In the genomic region with DNA sequence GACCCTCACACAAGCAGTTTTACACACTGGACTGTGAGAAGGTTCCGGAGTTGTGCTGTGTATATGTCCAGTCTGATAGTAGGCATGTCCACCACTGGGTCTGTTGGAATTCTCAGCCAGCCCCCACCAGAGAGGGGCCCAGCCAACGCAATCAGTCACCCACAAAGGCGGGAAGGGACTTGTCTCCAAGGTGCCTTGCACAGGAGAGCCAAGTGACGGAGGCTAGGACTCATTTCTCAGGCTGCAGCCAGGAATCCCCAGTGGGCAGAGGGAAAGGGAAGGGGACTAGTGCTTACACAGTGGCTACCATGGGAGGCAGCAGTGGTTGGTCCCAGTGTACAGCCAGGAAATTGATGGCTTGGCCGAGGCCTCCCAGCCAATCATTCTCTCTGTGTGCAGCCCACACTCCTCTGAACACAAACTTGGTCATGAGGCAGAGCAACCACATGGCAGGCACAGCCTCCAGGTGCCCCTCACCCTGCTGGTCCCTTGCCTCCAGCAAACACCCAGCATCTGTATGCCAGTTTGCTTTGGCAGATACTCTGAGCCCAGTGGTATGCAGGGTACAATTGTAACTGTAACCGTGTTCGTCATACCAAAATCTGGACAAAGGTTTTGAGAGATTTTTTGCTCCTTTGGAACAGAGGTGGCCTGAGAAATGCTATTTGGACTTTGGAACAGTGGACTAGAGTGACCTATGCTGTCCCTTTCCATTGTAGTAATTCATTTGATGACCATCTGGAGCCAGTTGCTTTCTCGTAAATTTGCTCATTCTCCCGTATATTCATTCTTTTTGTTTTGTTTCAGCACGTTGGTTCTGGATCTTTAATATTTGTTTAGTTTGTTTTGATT, we compare ENCODE assay signal across 9 cellular contexts.
DNase-seq lines count a peak whose midpoint lies in the region; ATAC-seq and TF ChIP-seq lines count a peak whose summit lies in the region.
"Had no signal": no experiment of that assay in that cellular context is flagged by ENCODE, and none has a peak within 500 bp of the region (broad histone marks: within the 10 kb centered on the region; RNA-seq: fewer than 3 reads in every experiment).

No MANE protein-coding gene starts in this region.

- no peaks in the 10 kb centered on the region for H3K27me3 Mint-ChIP-seq in natural killer cell treated with Interleukin-12 subunit alpha and Interleukin-12 subunit beta and Interleukin-15 and Interleukin-18, amount 100 ng/mL, for 72 hours

- H3K27ac ChIP-seq in BLaER1: peak overlapping the region; percentile 43
- H3K27ac ChIP-seq in colonic mucosa: peak overlapping the region; percentile 31

- no peaks in the 10 kb centered on the region for H3K9me2 ChIP-seq in Loucy (replicated peaks; ENCODE audit: low read depth, low read length)

- H3K79me2 ChIP-seq in Loucy (ENCODE audit: insufficient read depth, low read length): peaks cover 70% of the 10 kb centered on the region

- no peak overlapping the region for H3K4me3 Mint-ChIP-seq in natural killer cell treated with Interleukin-12 subunit alpha and Interleukin-12 subunit beta and Interleukin-15 and Interleukin-18, amount 100 ng/mL, for 72 hours

- H3K4me3 ChIP-seq in BLaER1 (no peak overlapping the region), Loucy (ENCODE audit: low read length, poor library complexity, severe bottlenecking) (peak overlapping the region; percentile 40), colonic mucosa (no peak overlapping the region)

- peak overlapping the region; percentile 10 to 56 for H3K27ac Mint-ChIP-seq in natural killer cell treated with Interleukin-12 subunit alpha and Interleukin-12 subunit beta and Interleukin-15 and Interleukin-18, amount 100 ng/mL, for 72 hours

- H3K9ac ChIP-seq in BLaER1 (no peak overlapping the region), Loucy (ENCODE audit: low read depth, low read length, poor library complexity, severe bottlenecking) (peak overlapping the region; percentile 9), colonic mucosa (ENCODE audit: low read depth in 2 of 2, low read length in 2 of 2) (peak overlapping the region in 1 of 2 donors; percentile 1)

- H2AFZ ChIP-seq in Loucy (ENCODE audit: low read length): no peak overlapping the region

- ATAC-seq in natural killer cell treated with Interleukin-12 subunit alpha and Interleukin-12 subunit beta and Interleukin-15 and Interleukin-18, amount 100 ng/mL, for 72 hours: no peak
- ATAC-seq in HG02763 (IDR thresholded peaks at IDR 0.05; ENCODE audit: unreplicated experiment): no peak
- no peak for ATAC-seq in GM21447 (IDR thresholded peaks at IDR 0.05; ENCODE audit: unreplicated experiment)

- H3K36me3 ChIP-seq in BLaER1: peaks cover 41% of the 10 kb centered on the region
- H3K36me3 ChIP-seq in Loucy (ENCODE audit: insufficient read depth, low read length): no peaks in the 10 kb centered on the region
- no peaks in the 10 kb centered on the region for H3K36me3 ChIP-seq in colonic mucosa

- H3K4me2 ChIP-seq in BLaER1 (peak overlapping the region; percentile 76), Loucy (ENCODE audit: low read depth, low read length, poor library complexity, severe bottlenecking) (peak overlapping the region; percentile 54)

- TF ChIP-seq CTCF in Loucy (conservative IDR thresholded peaks at IDR 0.05; ENCODE audit: low read length) (no peak), colonic mucosa (IDR thresholded peaks at IDR 0.05) (no peak)

- intact Hi-C loops in colonic mucosa (cut with DNase I): no loop called here

- H3K4me1 Mint-ChIP-seq in natural killer cell treated with Interleukin-12 subunit alpha and Interleukin-12 subunit beta and Interleukin-15 and Interleukin-18, amount 100 ng/mL, for 72 hours (ENCODE audit: low read depth in 2 of 2): peaks cover 55 to 61% of the 10 kb centered on the region in 2 donors

- H3K9me3 ChIP-seq in BLaER1: no peaks in the 10 kb centered on the region
- H3K9me3 ChIP-seq in Loucy (ENCODE audit: insufficient read depth, low read depth, low read length): no peaks in the 10 kb centered on the region
- H3K9me3 ChIP-seq in colonic mucosa: no peaks in the 10 kb centered on the region

- H3K27me3 ChIP-seq in BLaER1 (no peaks in the 10 kb centered on the region), Loucy (ENCODE audit: insufficient read depth, low read length, poor library complexity, severe bottlenecking) (no peaks in the 10 kb centered on the region), colonic mucosa (no peaks in the 10 kb centered on the region)

- H4K20me1 ChIP-seq in BLaER1 (peaks cover 100% of the 10 kb centered on the region), Loucy (ENCODE audit: insufficient read depth, low read length, poor library complexity, severe bottlenecking) (peaks cover 46% of the 10 kb centered on the region)

- no peaks in the 10 kb centered on the region for H3K9me3 Mint-ChIP-seq in natural killer cell treated with Interleukin-12 subunit alpha and Interleukin-12 subunit beta and Interleukin-15 and Interleukin-18, amount 100 ng/mL, for 72 hours
- H3K9me3 Mint-ChIP-seq: neural crest cell had no signal

- H3K4me1 ChIP-seq in BLaER1 (peaks cover 95% of the 10 kb centered on the region), Loucy (ENCODE audit: insufficient read depth, low read length, poor library complexity, severe bottlenecking) (peaks cover 62% of the 10 kb centered on the region), colonic mucosa (peaks cover 56% of the 10 kb centered on the region)

- DNase-seq in colonic mucosa (peak; percentile 24), midbrain (lab: John Stamatoyannopoulos, UW) (no peak), RPMI8226 (no peak)
- no peak for DNase-seq in natural killer cell treated with Interleukin-12 subunit alpha and Interleukin-12 subunit beta and Interleukin-15 and Interleukin-18, amount 100 ng/mL, for 72 hours (ENCODE audit: low spot score)

- no peaks in the 10 kb centered on the region for H3K36me3 Mint-ChIP-seq in natural killer cell treated with Interleukin-12 subunit alpha and Interleukin-12 subunit beta and Interleukin-15 and Interleukin-18, amount 100 ng/mL, for 72 hours

- no peaks in the 10 kb centered on the region; the same call in 1 of the 2 replicates for H3F3A ChIP-seq in Loucy (ENCODE audit: low read depth)
